In the genomic region with DNA sequence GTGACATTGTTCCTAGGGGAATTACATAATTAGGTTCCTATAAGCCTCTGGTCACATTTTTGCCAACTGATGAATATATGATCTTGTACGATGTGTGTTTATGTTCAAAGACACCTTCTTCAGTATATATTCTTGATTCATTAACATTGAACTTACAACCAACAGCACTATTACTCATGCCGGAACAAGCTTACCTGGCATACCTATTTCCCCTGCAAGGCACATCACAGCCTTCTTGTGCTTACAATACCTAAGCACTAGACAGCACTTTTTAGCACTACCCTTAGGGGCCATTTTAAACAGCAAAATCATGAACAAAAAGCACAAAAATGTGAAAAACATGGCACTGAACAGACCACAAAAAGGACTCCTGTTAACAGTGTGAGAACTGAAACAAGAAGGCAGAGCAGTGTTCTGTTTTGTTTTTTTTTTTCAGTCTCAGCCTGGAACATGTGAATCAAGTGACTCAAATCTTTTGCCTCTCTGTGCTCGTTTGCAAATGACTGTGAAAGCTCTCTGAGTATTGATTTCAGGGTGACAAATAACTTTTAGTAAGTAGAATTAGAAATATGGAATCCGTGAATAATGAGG, we compare ENCODE assay signal across 19 cellular contexts.
"Had no signal": no experiment of that assay in that cellular context is flagged by ENCODE, and none has a peak within 500 bp of the region (broad histone marks: within the 10 kb centered on the region; RNA-seq: fewer than 3 reads in every experiment).

No MANE protein-coding gene starts in this region.

- ATAC-seq: activated CD8-positive, alpha-beta memory T cell treated with anti-CD3 and anti-CD28 coated beads, Interleukin-2, amount 10 ng/mL, durations not matched to agents 7 days and 5 days; activated CD8-positive, alpha-beta T cell treated with anti-CD3 and anti-CD28 coated beads, Interleukin-2, amount 10 ng/mL, durations not matched to agents 7 days and 5 days; mucosa of descending colon; natural killer cell treated with Interleukin-12 subunit alpha and Interleukin-12 subunit beta and Interleukin-15 and Interleukin-18, amount 100 ng/mL, for 72 hours; right cardiac atrium; stimulated activated naive B cell treated with anti-CD40 and anti-IgM and Interleukin-4, amounts not matched to agents 10 μg/mL and 1 μg/mL and 100 μg/mL, for 72 hours had no signal

- H3K36me3 Mint-ChIP-seq: activated CD8-positive, alpha-beta memory T cell treated with anti-CD3 and anti-CD28 coated beads, Interleukin-2, amount 10 ng/mL, durations not matched to agents 7 days and 5 days; natural killer cell treated with Interleukin-12 subunit alpha and Interleukin-12 subunit beta and Interleukin-15 and Interleukin-18, amount 100 ng/mL, for 72 hours; stimulated activated naive B cell treated with anti-CD40 and anti-IgM and Interleukin-4, amounts not matched to agents 10 μg/mL and 1 μg/mL and 100 μg/mL, for 72 hours had no signal

- H3K4me3 Mint-ChIP-seq: activated CD8-positive, alpha-beta memory T cell treated with anti-CD3 and anti-CD28 coated beads, Interleukin-2, amount 10 ng/mL, durations not matched to agents 7 days and 5 days; activated CD8-positive, alpha-beta T cell treated with anti-CD3 and anti-CD28 coated beads, Interleukin-2, amount 10 ng/mL, durations not matched to agents 7 days and 5 days; central memory CD8-positive, alpha-beta T cell; dendritic cell treated with granulocyte-macrophage colony-stimulating factor and Interleukin-4, amounts not matched to agents 40 ng/mL and 50 ng/mL, for 4 days; endodermal cell; natural killer cell treated with Interleukin-12 subunit alpha and Interleukin-12 subunit beta and Interleukin-15 and Interleukin-18, amount 100 ng/mL, for 72 hours; stimulated activated naive B cell treated with anti-CD40 and anti-IgM and Interleukin-4, amounts not matched to agents 10 μg/mL and 1 μg/mL and 100 μg/mL, for 72 hours had no signal

- H3K4me1 Mint-ChIP-seq: activated CD8-positive, alpha-beta memory T cell treated with anti-CD3 and anti-CD28 coated beads, Interleukin-2, amount 10 ng/mL, durations not matched to agents 7 days and 5 days; central memory CD8-positive, alpha-beta T cell; stimulated activated naive B cell treated with anti-CD40 and anti-IgM and Interleukin-4, amounts not matched to agents 10 μg/mL and 1 μg/mL and 100 μg/mL, for 72 hours had no signal

- DNase-seq: activated CD4-positive, alpha-beta T cell treated with anti-CD3 and anti-CD28 coated beads for 4 hours; activated CD4-positive, CD25-positive, alpha-beta regulatory T cell; activated CD8-positive, alpha-beta memory T cell treated with anti-CD3 and anti-CD28 coated beads, Interleukin-2, amount 10 ng/mL, durations not matched to agents 7 days and 5 days; activated CD8-positive, alpha-beta T cell treated with anti-CD3 and anti-CD28 coated beads, Interleukin-2, amount 10 ng/mL, durations not matched to agents 7 days and 5 days; activated naive CD4-positive, alpha-beta T cell treated with anti-CD3 and anti-CD28 coated beads, Interleukin-2, amount 50 U/mL, for 16 hours; endodermal cell; esophagus squamous epithelium; left ventricle myocardium inferior; mucosa of descending colon; right cardiac atrium; stimulated activated CD4-positive, alpha-beta T cell treated with anti-CD3 and anti-CD28 coated beads, Interleukin-15, amount 100 ng/mL, for 24 hours; stimulated activated CD4-positive, alpha-beta T cell treated with anti-CD3 and anti-CD28 coated beads, Interleukin-2, amount 100 ng/mL, for 24 hours; stimulated activated naive B cell treated with anti-CD40 and anti-IgM and Interleukin-4, amounts not matched to agents 10 μg/mL and 1 μg/mL and 100 μg/mL, for 72 hours; stomach; thyroid gland; upper lobe of left lung had no signal

- H3K9me3 Mint-ChIP-seq: central memory CD8-positive, alpha-beta T cell; dendritic cell treated with granulocyte-macrophage colony-stimulating factor and Interleukin-4, amounts not matched to agents 40 ng/mL and 50 ng/mL, for 4 days; endodermal cell; natural killer cell treated with Interleukin-12 subunit alpha and Interleukin-12 subunit beta and Interleukin-15 and Interleukin-18, amount 100 ng/mL, for 72 hours had no signal

- H3K27me3 Mint-ChIP-seq: activated CD8-positive, alpha-beta memory T cell treated with anti-CD3 and anti-CD28 coated beads, Interleukin-2, amount 10 ng/mL, durations not matched to agents 7 days and 5 days; dendritic cell treated with granulocyte-macrophage colony-stimulating factor and Interleukin-4, amounts not matched to agents 40 ng/mL and 50 ng/mL, for 4 days had no signal

- H3K27ac Mint-ChIP-seq: activated CD8-positive, alpha-beta memory T cell treated with anti-CD3 and anti-CD28 coated beads, Interleukin-2, amount 10 ng/mL, durations not matched to agents 7 days and 5 days; activated CD8-positive, alpha-beta T cell treated with anti-CD3 and anti-CD28 coated beads, Interleukin-2, amount 10 ng/mL, durations not matched to agents 7 days and 5 days; dendritic cell treated with granulocyte-macrophage colony-stimulating factor and Interleukin-4, amounts not matched to agents 40 ng/mL and 50 ng/mL, for 4 days; endodermal cell; natural killer cell treated with Interleukin-12 subunit alpha and Interleukin-12 subunit beta and Interleukin-15 and Interleukin-18, amount 100 ng/mL, for 72 hours; stimulated activated naive B cell treated with anti-CD40 and anti-IgM and Interleukin-4, amounts not matched to agents 10 μg/mL and 1 μg/mL and 100 μg/mL, for 72 hours had no signal
